ENCODE assay signal across 1 cellular context in the genomic region with DNA sequence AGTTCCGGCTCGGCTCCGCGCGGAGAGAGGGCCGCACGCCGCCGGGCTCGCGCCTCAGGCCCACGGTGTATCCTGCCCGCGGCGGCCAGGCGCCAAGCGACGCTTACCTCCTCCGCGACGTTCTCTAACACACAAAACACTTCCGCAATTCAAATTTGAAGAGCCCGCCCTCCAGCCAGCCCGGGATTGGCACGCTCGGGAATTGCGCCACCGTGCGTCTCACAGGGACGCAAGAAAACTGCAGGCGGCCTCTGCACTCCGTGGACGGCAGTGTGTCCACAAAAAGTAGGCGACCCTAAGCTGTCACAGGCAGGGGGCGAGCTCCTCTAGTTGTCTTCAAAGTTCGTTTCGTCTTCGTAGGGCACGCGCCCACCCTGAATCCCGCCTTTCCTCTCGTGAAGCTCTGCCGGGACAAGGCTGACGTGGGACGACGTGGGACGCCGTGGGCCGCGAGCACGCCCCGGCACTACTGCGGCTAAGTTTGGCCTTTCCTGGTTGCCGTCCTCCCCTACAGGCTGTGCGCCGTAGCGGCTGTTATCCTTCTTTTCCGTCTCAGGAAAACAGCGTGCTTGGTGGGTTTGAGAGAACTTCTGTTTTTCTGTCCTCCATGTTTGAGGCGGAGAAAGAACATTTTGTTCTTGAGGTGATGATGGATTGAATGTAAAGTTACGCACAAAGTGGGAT.
TF ChIP-seq lines count a peak whose summit lies in the region.

A gene (minus strand): TSS at position 133 of the 684 bp plus-strand sequence. CDS start 5,916 bp downstream, outside the sequence.

TF ChIP-seq in HEK293, 187 proteins besides CTCF, POLR2A, EP300 and RAD21 (continued from another document and continues in another):
- TF ChIP-seq ZNF626 (tag by site-specific recombination; IDR thresholded peaks at IDR 0.05) (no peak), ZBTB17 (tag by site-specific recombination; IDR thresholded peaks at IDR 0.05) (peak; percentile 22; the same call in 1 of the 2 replicates), SP2 (tag by site-specific recombination; IDR thresholded peaks at IDR 0.05) (peak; percentile 56), ZNF785 (tag by site-specific recombination; IDR thresholded peaks at IDR 0.05) (no peak), ZNF670 (tag by site-specific recombination; IDR thresholded peaks at IDR 0.05; ENCODE audit: low read depth) (no peak), ZNF747 (tag by site-specific recombination; IDR thresholded peaks at IDR 0.05) (no peak), YY1 (tag by site-specific recombination; IDR thresholded peaks at IDR 0.05) (no peak), SALL2 (tag by site-specific recombination; IDR thresholded peaks at IDR 0.05; ENCODE audit: borderline replicate concordance) (no peak), ZNF157 (tag by site-specific recombination; IDR thresholded peaks at IDR 0.05) (no peak), ZNF2 (tag by site-specific recombination; IDR thresholded peaks at IDR 0.05) (0 out of 2 replicates have a peak, but pooled peaks have one; percentile 34), ZNF558 (tag by site-specific recombination; IDR thresholded peaks at IDR 0.05) (no peak), ZNF433 (tag by site-specific recombination; IDR thresholded peaks at IDR 0.05; ENCODE audit: low read depth) (no peak), ZNF121 (tag by site-specific recombination; IDR thresholded peaks at IDR 0.05) (no peak), BCL11A (tag by site-specific recombination; IDR thresholded peaks at IDR 0.05; ENCODE audit: low read depth) (no peak), ZNF776 (tag by site-specific recombination; IDR thresholded peaks at IDR 0.05; ENCODE audit: borderline replicate concordance) (no peak), ZNF335 (tag by site-specific recombination; conservative IDR thresholded peaks at IDR 0.05) (peak; percentile 20), ZNF114 (tag by site-specific recombination; IDR thresholded peaks at IDR 0.05) (no peak), ZNF530 (tag by site-specific recombination; IDR thresholded peaks at IDR 0.05; ENCODE audit: low read depth) (no peak), BCL11B (tag by site-specific recombination; IDR thresholded peaks at IDR 0.05; ENCODE audit: low read depth) (no peak), ZNF202 (tag by site-specific recombination; IDR thresholded peaks at IDR 0.05; ENCODE audit: borderline replicate concordance) (0 out of 2 replicates have a peak, but pooled peaks have one; percentile 75), FEZF1 (tag by site-specific recombination; IDR thresholded peaks at IDR 0.05) (no peak), GFI1B (tag by site-specific recombination; IDR thresholded peaks at IDR 0.05) (no peak), ZBTB1 (tag by site-specific recombination; IDR thresholded peaks at IDR 0.05) (no peak), HOXD13 (CRISPR knock-in tag; IDR thresholded peaks at IDR 0.05; ENCODE audit: borderline replicate concordance) (no peak), ZNF76 (tag by site-specific recombination; IDR thresholded peaks at IDR 0.05; ENCODE audit: borderline replicate concordance, low read depth) (no peak), ZNF514 (tag by site-specific recombination; IDR thresholded peaks at IDR 0.05) (no peak), GLI2 (tag by site-specific recombination; IDR thresholded peaks at IDR 0.05; ENCODE audit: borderline replicate concordance, low read depth) (no peak), ZNF404 (tag by site-specific recombination; IDR thresholded peaks at IDR 0.05) (no peak), ZNF132 (tag by site-specific recombination; IDR thresholded peaks at IDR 0.05; ENCODE audit: borderline replicate concordance) (no peak), KLF7 (tag by site-specific recombination; IDR thresholded peaks at IDR 0.05; ENCODE audit: borderline replicate concordance) (no peak), ZNF561 (tag by site-specific recombination; IDR thresholded peaks at IDR 0.05; ENCODE audit: borderline replicate concordance) (0 out of 2 replicates have a peak, but pooled peaks have one; percentile 42), ZNF473 (tag by site-specific recombination; IDR thresholded peaks at IDR 0.05) (no peak), ZNF621 (tag by site-specific recombination; IDR thresholded peaks at IDR 0.05) (no peak)
- TF ChIP-seq, protein P1, sequence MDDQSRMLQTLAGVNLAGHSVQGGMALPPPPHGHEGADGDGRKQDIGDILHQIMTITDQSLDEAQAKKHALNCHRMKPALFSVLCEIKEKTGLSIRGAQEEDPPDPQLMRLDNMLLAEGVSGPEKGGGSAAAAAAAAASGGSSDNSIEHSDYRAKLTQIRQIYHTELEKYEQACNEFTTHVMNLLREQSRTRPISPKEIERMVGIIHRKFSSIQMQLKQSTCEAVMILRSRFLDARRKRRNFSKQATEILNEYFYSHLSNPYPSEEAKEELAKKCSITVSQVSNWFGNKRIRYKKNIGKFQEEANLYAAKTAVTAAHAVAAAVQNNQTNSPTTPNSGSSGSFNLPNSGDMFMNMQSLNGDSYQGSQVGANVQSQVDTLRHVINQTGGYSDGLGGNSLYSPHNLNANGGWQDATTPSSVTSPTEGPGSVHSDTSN (CRISPR knock-in tag; IDR thresholded peaks at IDR 0.05), result no peak
- TF ChIP-seq, protein P2, sequence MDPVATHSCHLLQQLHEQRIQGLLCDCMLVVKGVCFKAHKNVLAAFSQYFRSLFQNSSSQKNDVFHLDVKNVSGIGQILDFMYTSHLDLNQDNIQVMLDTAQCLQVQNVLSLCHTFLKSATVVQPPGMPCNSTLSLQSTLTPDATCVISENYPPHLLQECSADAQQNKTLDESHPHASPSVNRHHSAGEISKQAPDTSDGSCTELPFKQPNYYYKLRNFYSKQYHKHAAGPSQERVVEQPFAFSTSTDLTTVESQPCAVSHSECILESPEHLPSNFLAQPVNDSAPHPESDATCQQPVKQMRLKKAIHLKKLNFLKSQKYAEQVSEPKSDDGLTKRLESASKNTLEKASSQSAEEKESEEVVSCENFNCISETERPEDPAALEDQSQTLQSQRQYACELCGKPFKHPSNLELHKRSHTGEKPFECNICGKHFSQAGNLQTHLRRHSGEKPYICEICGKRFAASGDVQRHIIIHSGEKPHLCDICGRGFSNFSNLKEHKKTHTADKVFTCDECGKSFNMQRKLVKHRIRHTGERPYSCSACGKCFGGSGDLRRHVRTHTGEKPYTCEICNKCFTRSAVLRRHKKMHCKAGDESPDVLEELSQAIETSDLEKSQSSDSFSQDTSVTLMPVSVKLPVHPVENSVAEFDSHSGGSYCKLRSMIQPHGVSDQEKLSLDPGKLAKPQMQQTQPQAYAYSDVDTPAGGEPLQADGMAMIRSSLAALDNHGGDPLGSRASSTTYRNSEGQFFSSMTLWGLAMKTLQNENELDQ (tag by site-specific recombination; IDR thresholded peaks at IDR 0.05; ENCODE audit: low read depth), result no peak
- TF ChIP-seq, protein P3, sequence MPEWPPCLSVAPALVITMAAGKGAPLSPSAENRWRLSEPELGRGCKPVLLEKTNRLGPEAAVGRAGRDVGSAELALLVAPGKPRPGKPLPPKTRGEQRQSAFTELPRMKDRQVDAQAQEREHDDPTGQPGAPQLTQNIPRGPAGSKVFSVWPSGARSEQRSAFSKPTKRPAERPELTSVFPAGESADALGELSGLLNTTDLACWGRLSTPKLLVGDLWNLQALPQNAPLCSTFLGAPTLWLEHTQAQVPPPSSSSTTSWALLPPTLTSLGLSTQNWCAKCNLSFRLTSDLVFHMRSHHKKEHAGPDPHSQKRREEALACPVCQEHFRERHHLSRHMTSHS (tag by site-specific recombination; IDR thresholded peaks at IDR 0.05), result no peak
- TF ChIP-seq, protein P4, sequence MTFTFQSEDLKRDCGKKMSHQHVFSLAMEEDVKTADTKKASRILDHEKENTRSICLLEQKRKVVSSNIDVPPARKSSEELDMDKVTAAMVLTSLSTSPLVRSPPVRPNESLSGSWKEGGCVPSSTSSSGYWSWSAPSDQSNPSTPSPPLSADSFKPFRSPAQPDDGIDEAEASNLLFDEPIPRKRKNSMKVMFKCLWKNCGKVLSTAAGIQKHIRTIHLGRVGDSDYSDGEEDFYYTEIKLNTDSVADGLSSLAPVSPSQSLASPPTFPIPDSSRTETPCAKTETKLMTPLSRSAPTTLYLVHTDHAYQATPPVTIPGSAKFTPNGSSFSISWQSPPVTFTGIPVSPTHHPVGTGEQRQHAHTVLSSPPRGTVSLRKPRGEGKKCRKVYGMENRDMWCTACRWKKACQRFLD (tag by site-specific recombination; IDR thresholded peaks at IDR 0.05), result no peak
- TF ChIP-seq, protein P5, sequence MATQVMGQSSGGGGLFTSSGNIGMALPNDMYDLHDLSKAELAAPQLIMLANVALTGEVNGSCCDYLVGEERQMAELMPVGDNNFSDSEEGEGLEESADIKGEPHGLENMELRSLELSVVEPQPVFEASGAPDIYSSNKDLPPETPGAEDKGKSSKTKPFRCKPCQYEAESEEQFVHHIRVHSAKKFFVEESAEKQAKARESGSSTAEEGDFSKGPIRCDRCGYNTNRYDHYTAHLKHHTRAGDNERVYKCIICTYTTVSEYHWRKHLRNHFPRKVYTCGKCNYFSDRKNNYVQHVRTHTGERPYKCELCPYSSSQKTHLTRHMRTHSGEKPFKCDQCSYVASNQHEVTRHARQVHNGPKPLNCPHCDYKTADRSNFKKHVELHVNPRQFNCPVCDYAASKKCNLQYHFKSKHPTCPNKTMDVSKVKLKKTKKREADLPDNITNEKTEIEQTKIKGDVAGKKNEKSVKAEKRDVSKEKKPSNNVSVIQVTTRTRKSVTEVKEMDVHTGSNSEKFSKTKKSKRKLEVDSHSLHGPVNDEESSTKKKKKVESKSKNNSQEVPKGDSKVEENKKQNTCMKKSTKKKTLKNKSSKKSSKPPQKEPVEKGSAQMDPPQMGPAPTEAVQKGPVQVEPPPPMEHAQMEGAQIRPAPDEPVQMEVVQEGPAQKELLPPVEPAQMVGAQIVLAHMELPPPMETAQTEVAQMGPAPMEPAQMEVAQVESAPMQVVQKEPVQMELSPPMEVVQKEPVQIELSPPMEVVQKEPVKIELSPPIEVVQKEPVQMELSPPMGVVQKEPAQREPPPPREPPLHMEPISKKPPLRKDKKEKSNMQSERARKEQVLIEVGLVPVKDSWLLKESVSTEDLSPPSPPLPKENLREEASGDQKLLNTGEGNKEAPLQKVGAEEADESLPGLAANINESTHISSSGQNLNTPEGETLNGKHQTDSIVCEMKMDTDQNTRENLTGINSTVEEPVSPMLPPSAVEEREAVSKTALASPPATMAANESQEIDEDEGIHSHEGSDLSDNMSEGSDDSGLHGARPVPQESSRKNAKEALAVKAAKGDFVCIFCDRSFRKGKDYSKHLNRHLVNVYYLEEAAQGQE (tag by site-specific recombination; IDR thresholded peaks at IDR 0.05), result no peak; the same call in 1 of the 2 replicates
- TF ChIP-seq, protein P6, sequence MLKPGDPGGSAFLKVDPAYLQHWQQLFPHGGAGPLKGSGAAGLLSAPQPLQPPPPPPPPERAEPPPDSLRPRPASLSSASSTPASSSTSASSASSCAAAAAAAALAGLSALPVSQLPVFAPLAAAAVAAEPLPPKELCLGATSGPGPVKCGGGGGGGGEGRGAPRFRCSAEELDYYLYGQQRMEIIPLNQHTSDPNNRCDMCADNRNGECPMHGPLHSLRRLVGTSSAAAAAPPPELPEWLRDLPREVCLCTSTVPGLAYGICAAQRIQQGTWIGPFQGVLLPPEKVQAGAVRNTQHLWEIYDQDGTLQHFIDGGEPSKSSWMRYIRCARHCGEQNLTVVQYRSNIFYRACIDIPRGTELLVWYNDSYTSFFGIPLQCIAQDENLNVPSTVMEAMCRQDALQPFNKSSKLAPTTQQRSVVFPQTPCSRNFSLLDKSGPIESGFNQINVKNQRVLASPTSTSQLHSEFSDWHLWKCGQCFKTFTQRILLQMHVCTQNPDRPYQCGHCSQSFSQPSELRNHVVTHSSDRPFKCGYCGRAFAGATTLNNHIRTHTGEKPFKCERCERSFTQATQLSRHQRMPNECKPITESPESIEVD (tag by site-specific recombination; IDR thresholded peaks at IDR 0.05), result no peak
- TF ChIP-seq, protein P7, sequence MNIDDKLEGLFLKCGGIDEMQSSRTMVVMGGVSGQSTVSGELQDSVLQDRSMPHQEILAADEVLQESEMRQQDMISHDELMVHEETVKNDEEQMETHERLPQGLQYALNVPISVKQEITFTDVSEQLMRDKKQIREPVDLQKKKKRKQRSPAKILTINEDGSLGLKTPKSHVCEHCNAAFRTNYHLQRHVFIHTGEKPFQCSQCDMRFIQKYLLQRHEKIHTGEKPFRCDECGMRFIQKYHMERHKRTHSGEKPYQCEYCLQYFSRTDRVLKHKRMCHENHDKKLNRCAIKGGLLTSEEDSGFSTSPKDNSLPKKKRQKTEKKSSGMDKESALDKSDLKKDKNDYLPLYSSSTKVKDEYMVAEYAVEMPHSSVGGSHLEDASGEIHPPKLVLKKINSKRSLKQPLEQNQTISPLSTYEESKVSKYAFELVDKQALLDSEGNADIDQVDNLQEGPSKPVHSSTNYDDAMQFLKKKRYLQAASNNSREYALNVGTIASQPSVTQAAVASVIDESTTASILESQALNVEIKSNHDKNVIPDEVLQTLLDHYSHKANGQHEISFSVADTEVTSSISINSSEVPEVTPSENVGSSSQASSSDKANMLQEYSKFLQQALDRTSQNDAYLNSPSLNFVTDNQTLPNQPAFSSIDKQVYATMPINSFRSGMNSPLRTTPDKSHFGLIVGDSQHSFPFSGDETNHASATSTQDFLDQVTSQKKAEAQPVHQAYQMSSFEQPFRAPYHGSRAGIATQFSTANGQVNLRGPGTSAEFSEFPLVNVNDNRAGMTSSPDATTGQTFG (tag by site-specific recombination; IDR thresholded peaks at IDR 0.05; ENCODE audit: borderline replicate concordance), result no peak
